ENCODE assay signal across 1 cellular context in genomic region chr20:41058007-41058673, GRCh38.
TF ChIP-seq lines count a peak whose summit lies in the region.

No MANE protein-coding gene starts in this region.

TF ChIP-seq in IMR-90, 13 proteins besides CTCF, POLR2A, EP300 and RAD21 (continued from another document):
- peak; percentile 51; the same call in 1 of the 2 replicates for TF ChIP-seq ELK1 (IDR thresholded peaks at IDR 0.05; ENCODE audit: borderline replicate concordance, low read depth, low read length)
- no peak for TF ChIP-seq USF2 (IDR thresholded peaks at IDR 0.05; ENCODE audit: low read depth, low read length)
- TF ChIP-seq RCOR1 (IDR thresholded peaks at IDR 0.05; ENCODE audit: insufficient replicate concordance, low read length), result no peak
- no peak; the same call in 1 of the 2 replicates for TF ChIP-seq FOS (IDR thresholded peaks at IDR 0.05; ENCODE audit: low read depth, low read length)
- 0 out of 2 replicates have a peak, but pooled peaks have one; percentile 14 for TF ChIP-seq BHLHE40 (IDR thresholded peaks at IDR 0.05; ENCODE audit: low read depth, low read length)
